Comparison of ENCODE assay signal across 22 cellular contexts in the genomic region with DNA sequence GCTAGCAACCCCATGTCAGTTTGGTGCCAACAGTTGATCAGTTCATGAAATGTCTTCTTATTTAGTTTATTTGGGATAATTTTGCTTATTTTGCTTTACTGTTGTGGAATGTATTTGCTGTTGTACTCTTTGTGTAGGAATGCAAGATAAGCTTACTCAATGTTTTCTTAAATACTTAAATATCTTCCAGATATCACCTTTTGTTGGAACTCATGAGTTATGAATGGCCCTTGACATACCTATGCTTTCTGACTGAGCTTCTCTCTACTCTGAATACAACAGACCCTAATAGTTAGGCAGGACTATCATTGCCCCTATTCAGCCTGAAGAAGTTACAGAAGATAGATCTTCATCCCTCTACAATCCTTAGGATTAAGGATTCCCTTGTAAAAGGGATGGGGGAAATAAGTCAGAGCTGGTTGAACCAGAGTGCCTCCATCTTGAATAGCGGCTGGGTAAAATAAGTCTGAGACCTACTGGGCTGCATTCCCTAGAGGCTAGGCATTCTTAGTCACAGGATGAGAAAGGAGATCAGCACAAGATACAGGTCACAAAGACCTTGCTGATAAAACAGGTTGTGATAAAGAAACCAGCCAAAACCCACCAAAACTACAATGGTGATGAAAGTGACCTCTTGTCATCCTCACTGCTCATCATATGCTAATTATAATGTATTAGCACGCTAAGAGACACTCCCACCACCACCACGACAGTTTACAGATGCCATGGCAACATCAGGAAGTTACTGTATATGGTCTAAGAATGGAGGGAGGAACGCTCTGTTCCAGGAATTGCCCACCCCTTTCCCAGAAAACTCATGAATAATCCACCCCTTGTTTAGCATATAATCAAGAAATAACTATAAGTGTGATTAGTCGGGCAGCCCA.
"Had no signal": no experiment of that assay in that cellular context is flagged by ENCODE, and none has a peak within 500 bp of the region (broad histone marks: within the 10 kb centered on the region; RNA-seq: fewer than 3 reads in every experiment).

No MANE protein-coding gene starts in this region.

- H3K27me3 ChIP-seq: breast epithelium, gastroesophageal sphincter, neural progenitor cell, right atrium auricular region, spleen had no signal

- H3K4me1 ChIP-seq: breast epithelium, gastroesophageal sphincter, neural progenitor cell, psoas muscle, right atrium auricular region, spleen had no signal

- H3K9me3 ChIP-seq: breast epithelium, gastroesophageal sphincter, psoas muscle, right atrium auricular region, spleen, thoracic aorta had no signal

- H3K27ac ChIP-seq: breast epithelium, coronary artery, epithelial cell of prostate, gastroesophageal sphincter, neural progenitor cell, psoas muscle, right atrium auricular region, spleen, thoracic aorta had no signal

- DNase-seq: activated B cell treated with CpG ODN at 0.5 μM for 24 hours; activated CD4-positive, alpha-beta memory T cell treated with anti-CD3 and anti-CD28 coated beads for 36 hours; activated CD4-positive, alpha-beta T cell treated with anti-CD3 and anti-CD28 coated beads for 36 hours; activated naive CD4-positive, alpha-beta T cell treated with Interleukin-2 at 50 U/mL for 16 hours; activated naive CD8-positive, alpha-beta T cell treated with anti-CD3 and anti-CD28 coated beads for 36 hours; activated T-cell treated with anti-CD3 and anti-CD28 coated beads, Interleukin-2, amount 50 U/mL, for 48 hours; head of caudate nucleus; islet precursor cell; left cardiac atrium; naive B cell; psoas muscle; spleen; stimulated activated CD4-positive, alpha-beta T cell treated with anti-CD3 and anti-CD28 coated beads, Interleukin-4, amount 100 ng/mL, for 1 hour; stimulated activated naive CD4-positive, alpha-beta T cell treated with Interleukin-2 at 50 U/mL for 16 hours; T-helper 1 cell had no signal

- H3K4me3 ChIP-seq: breast epithelium, coronary artery, gastroesophageal sphincter, neural progenitor cell, psoas muscle, right atrium auricular region, spleen, thoracic aorta had no signal

- H3K36me3 ChIP-seq: breast epithelium, gastroesophageal sphincter, neural progenitor cell, right atrium auricular region, spleen, thoracic aorta had no signal

- ATAC-seq: activated CD4-positive, alpha-beta T cell treated with anti-CD3 and anti-CD28 coated beads for 36 hours; gastroesophageal sphincter; left cardiac atrium; psoas muscle had no signal
